In genomic region chr10:21020545-21020944, GRCh38 we compare ENCODE assay signal across 8 cellular contexts.
DNase-seq lines count a peak whose midpoint lies in the region; ATAC-seq and TF ChIP-seq lines count a peak whose summit lies in the region.

No MANE protein-coding gene starts in this region.

- intact Hi-C loops in heart left ventricle (cut with DNase I): loop anchor here in 2 of 10 donors (5.0 to 10.0 kb wide), 2 partner anchors 96 to 128 kb away; no protein-coding TSS in a partner anchor

- no peak overlapping the region for H3K27ac ChIP-seq in heart left ventricle

- DNase-seq in COLO668 (lab: John Stamatoyannopoulos, UW; ENCODE audit: unreplicated experiment) (peak; percentile 25), RPMI8226 (peak; percentile 60), heart left ventricle (peak in 2 of 5 donors; percentile 37 to 38), NOMO-1 treated with dmso at 0.1 percent for 144 hours (lab: John Stamatoyannopoulos, UW; ENCODE audit: unreplicated experiment) (no peak), NCI-H1930 (lab: John Stamatoyannopoulos, UW) (no peak)
- no peak for DNase-seq in activated CD4-positive, CD25-positive, alpha-beta regulatory T cell treated with anti-CD3 and anti-CD28 coated beads, Interleukin-2, amount 50 U/mL, for 72 hours

- no peaks in the 10 kb centered on the region for H3K36me3 ChIP-seq in heart left ventricle

- no peak overlapping the region for H3K4me3 ChIP-seq in heart left ventricle

- WGBS in heart left ventricle, 4 donors: 93 to 96% (median 95%) methylated on average over 7 of the region's 7 CpGs

- no peak for TF ChIP-seq POLR2A in heart left ventricle (IDR thresholded peaks at IDR 0.05)

- no peaks in the 10 kb centered on the region for H3K27me3 ChIP-seq in heart left ventricle

- TF ChIP-seq CTCF in heart left ventricle (IDR thresholded peaks at IDR 0.05): peak in 8 of 12 donors; percentile 13 to 42 (median 28)

- peaks cover 0 to 12% (median 0%) of the 10 kb centered on the region in 12 donors for H3K4me1 ChIP-seq in heart left ventricle

- H3K9me3 ChIP-seq in heart left ventricle: no peaks in the 10 kb centered on the region

- peak; percentile 87 for ATAC-seq in GM19023 (IDR thresholded peaks at IDR 0.05; ENCODE audit: unreplicated experiment)
- peak; percentile 69 for ATAC-seq in HG03103 (IDR thresholded peaks at IDR 0.05; ENCODE audit: low read depth, unreplicated experiment)
- peak in 3 of 4 donors; percentile 52 to 68 (median 54) for ATAC-seq in heart left ventricle

Comparison
In these comparisons a context has a peak if more than half of its experiments do, and no peak if none do; other contexts are left out.
1. DNase-seq: peak in COLO668 (single experiment) and RPMI8226 (single experiment); none in NOMO-1 treated with dmso at 0.1 percent for 144 hours (single experiment), activated CD4-positive, CD25-positive, alpha-beta regulatory T cell treated with anti-CD3 and anti-CD28 coated beads, Interleukin-2, amount 50 U/mL, for 72 hours (single experiment) and NCI-H1930 (0 of 2).
2. Peak in every context shown above with its lines, with median percentiles within 50 percentile points of each other: ATAC-seq.